16 cellular contexts compared by ENCODE assay signal in genomic region chr4:23320881-23321612, GRCh38.
"Had no signal": no experiment of that assay in that cellular context is flagged by ENCODE, and none has a peak within 500 bp of the region (broad histone marks: within the 10 kb centered on the region; RNA-seq: fewer than 3 reads in every experiment).

No MANE protein-coding gene starts in this region.

- DNase-seq: effector memory CD4-positive, alpha-beta T cell; gastrocnemius medialis; heart right ventricle; hypothalamus; kidney glomerular epithelial cell; mammary epithelial cell; midbrain; nucleus accumbens; pancreas; right cardiac atrium; small intestine; stimulated activated CD4-positive, alpha-beta T cell treated with anti-CD3 and anti-CD28 coated beads, Interleukin-2, amount 100 ng/mL, for 48 hours; stimulated activated naive CD4-positive, alpha-beta T cell treated with Interleukin-2 at 50 U/mL for 16 hours; trophoblast cell had no signal

- H3K27ac Mint-ChIP-seq: progenitor cell of endocrine pancreas had no signal

- H3K4me1 ChIP-seq: pancreas had no signal

- ATAC-seq: esophagus mucosa, gastrocnemius medialis, heart right ventricle, pancreas, right cardiac atrium had no signal

- H3K27me3 ChIP-seq: gastrocnemius medialis, heart right ventricle, pancreas had no signal

- H3K36me3 ChIP-seq: gastrocnemius medialis, heart right ventricle, pancreas had no signal

- H3K27ac ChIP-seq: gastrocnemius medialis, heart right ventricle, pancreas had no signal

- H3K4me3 ChIP-seq: gastrocnemius medialis, heart right ventricle, pancreas had no signal

- H3K27me3 Mint-ChIP-seq: progenitor cell of endocrine pancreas had no signal

- H3K9me3 ChIP-seq: gastrocnemius medialis, heart right ventricle, pancreas had no signal
